27 cellular contexts compared by ENCODE assay signal in genomic region chr6:104017410-104018381, GRCh38.
"Had no signal": no experiment of that assay in that cellular context is flagged by ENCODE, and none has a peak within 500 bp of the region (broad histone marks: within the 10 kb centered on the region; RNA-seq: fewer than 3 reads in every experiment).

No MANE protein-coding gene starts in this region.

- H3K27ac ChIP-seq: adrenal gland, body of pancreas, KMS-11, SK-N-MC had no signal

- H3K36me3 ChIP-seq: adrenal gland had no signal

- H3K4me3 ChIP-seq: adrenal gland, body of pancreas, SK-N-MC had no signal

- H3K27me3 Mint-ChIP-seq: activated naive CD8-positive, alpha-beta T cell treated with anti-CD3 and anti-CD28 coated beads, Interleukin-2, amount 10 ng/mL, durations not matched to agents 7 days and 5 days; T-cell had no signal

- H3K27ac Mint-ChIP-seq: activated CD8-positive, alpha-beta T cell treated with anti-CD3 and anti-CD28 coated beads, Interleukin-2, amount 10 ng/mL, durations not matched to agents 7 days and 5 days; activated naive CD8-positive, alpha-beta T cell treated with anti-CD3 and anti-CD28 coated beads, Interleukin-2, amount 10 ng/mL, durations not matched to agents 7 days and 5 days; T-cell had no signal

- H3K36me3 Mint-ChIP-seq: activated naive CD8-positive, alpha-beta T cell treated with anti-CD3 and anti-CD28 coated beads, Interleukin-2, amount 10 ng/mL, durations not matched to agents 7 days and 5 days; T-cell had no signal

- H3K4me1 Mint-ChIP-seq: activated naive CD8-positive, alpha-beta T cell treated with anti-CD3 and anti-CD28 coated beads, Interleukin-2, amount 10 ng/mL, durations not matched to agents 7 days and 5 days; T-cell had no signal

- H3K9me3 ChIP-seq: adrenal gland, body of pancreas had no signal

- H3K27me3 ChIP-seq: adrenal gland, body of pancreas had no signal

- DNase-seq: activated CD4-positive, alpha-beta T cell treated with anti-CD3 and anti-CD28 coated beads for 4 hours; activated CD4-positive, alpha-beta T cell treated with anti-CD3 and anti-CD28 coated beads, Interleukin-2, amount 50 U/mL, for 4 hours; activated CD8-positive, alpha-beta memory T cell treated with anti-CD3 and anti-CD28 coated beads, Interleukin-2, amount 50 U/mL, for 48 hours; activated CD8-positive, alpha-beta T cell treated with anti-CD3 and anti-CD28 coated beads, Interleukin-2, amount 10 ng/mL, durations not matched to agents 7 days and 5 days; activated naive CD4-positive, alpha-beta T cell treated with anti-CD3 and anti-CD28 coated beads, Interleukin-2, amount 50 U/mL, for 16 hours; activated naive CD8-positive, alpha-beta T cell treated with anti-CD3 and anti-CD28 coated beads, Interleukin-2, amount 10 ng/mL, durations not matched to agents 7 days and 5 days; activated T-cell treated with anti-CD3 and anti-CD28 coated beads, Interleukin-2, amount 50 U/mL, for 1 hour; adrenal gland; anterior cingulate cortex; body of pancreas; NCI-H1092 treated with DMSO at 0.1 percent for 48 hours; NCI-H1417 treated with DMSO at 0.1 percent for 48 hours; NCI-H1694; NCI-H2029; NCI-H2107; NCI-H2171 treated with DMSO at 0.1 percent for 48 hours; NCI-H226; NCI-H69; NK-92 treated with Interleukin-12 subunit alpha and Interleukin-12 subunit beta, amount 100 ng/mL, for 24 hours; OCI-M1; RPMI8226; T-cell had no signal

- H3K9me3 Mint-ChIP-seq: activated naive CD8-positive, alpha-beta T cell treated with anti-CD3 and anti-CD28 coated beads, Interleukin-2, amount 10 ng/mL, durations not matched to agents 7 days and 5 days had no signal

- H3K4me1 ChIP-seq: adrenal gland had no signal

- ATAC-seq: activated CD4-positive, CD25-positive, alpha-beta regulatory T cell treated with anti-CD3 and anti-CD28 coated beads, Interleukin-2, amount 50 U/mL, for 24 hours; activated CD8-positive, alpha-beta T cell treated with anti-CD3 and anti-CD28 coated beads, Interleukin-2, amount 10 ng/mL, durations not matched to agents 7 days and 5 days; body of pancreas; Panc1; Right ventricle myocardium inferior had no signal

- H3K4me3 Mint-ChIP-seq: activated CD8-positive, alpha-beta T cell treated with anti-CD3 and anti-CD28 coated beads, Interleukin-2, amount 10 ng/mL, durations not matched to agents 7 days and 5 days; activated naive CD8-positive, alpha-beta T cell treated with anti-CD3 and anti-CD28 coated beads, Interleukin-2, amount 10 ng/mL, durations not matched to agents 7 days and 5 days; T-cell had no signal
